In genomic region chrX:53685711-53686110, GRCh38 we compare ENCODE assay signal across 8 cellular contexts. TPM values are rescaled to one million over a fixed set of nuclear protein-coding genes. Genes with fewer than 3 reads are reported as not detected.
DNase-seq lines count a peak whose midpoint lies in the region; ATAC-seq and TF ChIP-seq lines count a peak whose summit lies in the region.

No MANE protein-coding gene starts in this region.

- H3K27me3 ChIP-seq in heart right ventricle (peaks cover 0 to 11% (median 0%) of the 10 kb centered on the region in 7 donors), iPS-18a (ENCODE audit: control insufficient read depth, insufficient read depth, low read length) (no peaks in the 10 kb centered on the region)

- H3K27ac ChIP-seq in heart right ventricle (peak overlapping the region; percentile 40 to 91 (median 85)), iPS-18a (ENCODE audit: low read length) (no peak overlapping the region), substantia nigra (ENCODE audit: low read depth, low read length, poor library complexity, severe bottlenecking) (peak overlapping the region; percentile 74)

- peak overlapping the region; percentile 49 to 90 (median 68) for H3K4me3 ChIP-seq in heart right ventricle
- H3K4me3 ChIP-seq in WI38 (ENCODE audit: low read depth, low read length): peak overlapping the region; percentile 69
- peak overlapping the region; percentile 74 for H3K4me3 ChIP-seq in iPS-18a (ENCODE audit: low read length)

- 1 to 4% methylated on average over 4 of the region's 4 CpGs for WGBS in heart right ventricle, 2 donors

- DNase-seq in heart right ventricle: no peak
- DNase-seq in left ventricle myocardium superior: no peak
- no peak for DNase-seq in substantia nigra (lab: John Stamatoyannopoulos, UW)
- no peak for DNase-seq in NCI-H187 (lab: John Stamatoyannopoulos, UW)
- DNase-seq in T-helper 9 cell: no peak

- H3K36me3 ChIP-seq in heart right ventricle (peaks cover 0 to 12% (median 0%) of the 10 kb centered on the region in 9 donors), iPS-18a (ENCODE audit: control insufficient read depth, low read depth, low read length) (peaks cover 5% of the 10 kb centered on the region)

- intact Hi-C loops in heart right ventricle (cut with DNase I) (loop anchor here in 1 of 10 donors (10.0 kb wide), 2 partner anchors 359 to 499 kb away; partner anchors contain the start of genes FAM120C and PHF8), left ventricle myocardium superior (cut with micrococcal nuclease) (no loop called here)

- no peak for ATAC-seq in heart right ventricle
- ATAC-seq in left ventricle myocardium superior: no peak
- ATAC-seq in HG02884 (IDR thresholded peaks at IDR 0.05; ENCODE audit: unreplicated experiment): no peak

- H3K4me1 ChIP-seq in heart right ventricle: peaks cover 0 to 30% (median 9%) of the 10 kb centered on the region in 9 donors
- no peaks in the 10 kb centered on the region for H3K4me1 ChIP-seq in iPS-18a (ENCODE audit: control insufficient read depth, low read depth, low read length)

- TF ChIP-seq CTCF in heart right ventricle (IDR thresholded peaks at IDR 0.05): no peak
- no peak for TF ChIP-seq CTCF in WI38 (IDR thresholded peaks at IDR 0.05; ENCODE audit: low read depth, low read length)

- peak overlapping the region; percentile 93 for H3K9ac ChIP-seq in iPS-18a (ENCODE audit: low read length)

- peaks cover 0 to 5% (median 0%) of the 10 kb centered on the region in 11 donors for H3K9me3 ChIP-seq in heart right ventricle
- H3K9me3 ChIP-seq in iPS-18a (ENCODE audit: control insufficient read depth, low read depth, low read length): peaks cover 12% of the 10 kb centered on the region

RNA-seq across cellular contexts. Expression of gene HUWE1, which starts 0.8 kb away (rescaled TPM):
- total RNA-seq in heart right ventricle (100 to 1,000 TPM; 133 to 219 (median 198) TPM), left ventricle myocardium superior (119 TPM)
- 10 to 100 TPM; 30.8 to 52.0 TPM for polyA plus RNA-seq in heart right ventricle
